In the genomic region with DNA sequence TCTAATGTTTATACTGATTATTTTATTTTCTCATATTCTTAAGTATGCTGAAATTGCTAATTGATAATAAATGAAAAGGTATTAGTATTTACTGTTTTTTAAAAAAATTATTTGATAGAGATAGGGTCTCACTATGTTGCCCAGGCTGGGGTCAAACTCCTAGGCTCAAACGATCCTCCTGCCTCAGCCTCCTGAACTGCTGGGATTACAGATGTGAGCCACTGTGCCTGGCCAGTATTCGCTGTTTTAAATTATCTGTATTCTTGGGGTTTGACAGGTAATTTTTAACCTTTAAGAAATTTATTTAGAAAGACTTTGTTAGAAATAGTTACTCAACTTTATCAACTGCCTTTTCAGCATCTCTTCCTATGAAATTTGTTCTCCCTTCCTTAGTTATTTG, we compare ENCODE assay signal across 11 cellular contexts. TPM values are rescaled to one million over a fixed set of nuclear protein-coding genes. Genes with fewer than 3 reads are reported as not detected.
"Had no signal": no experiment of that assay in that cellular context is flagged by ENCODE, and none has a peak within 500 bp of the region (broad histone marks: within the 10 kb centered on the region; RNA-seq: fewer than 3 reads in every experiment).

No MANE protein-coding gene starts in this region.

- H3K4me1 Mint-ChIP-seq: IgD-negative memory B cell had no signal

- ATAC-seq: HCT116, HepG2 had no signal

- H3K4me3 Mint-ChIP-seq: HFFc6, IgD-negative memory B cell had no signal

- H3K9ac ChIP-seq: GM23248 had no signal

- H3K27ac Mint-ChIP-seq: HFFc6, IgD-negative memory B cell had no signal

- FAIRE-seq: HepG2 had no signal

- DNase-seq: GM23248, GOT3, H7, HFFc6, KG1 had no signal

- H3K4me1 ChIP-seq: HAP-1 had no signal

- H3K9me3 ChIP-seq: HAP-1 had no signal

- H3K4me3 ChIP-seq: GM23248, HAP-1 had no signal

- H2AFZ ChIP-seq: GM23248 had no signal

- H3K36me3 ChIP-seq: HAP-1 had no signal

- H3K27ac ChIP-seq: GM23248, HL-60 had no signal

RNA-seq across cellular contexts. Expression of a gene that starts 49.6 kb away (rescaled TPM):
- total RNA-seq: HFFc6, HT1080 had no signal
